ENCODE assay signal across 8 cellular contexts in the genomic region with DNA sequence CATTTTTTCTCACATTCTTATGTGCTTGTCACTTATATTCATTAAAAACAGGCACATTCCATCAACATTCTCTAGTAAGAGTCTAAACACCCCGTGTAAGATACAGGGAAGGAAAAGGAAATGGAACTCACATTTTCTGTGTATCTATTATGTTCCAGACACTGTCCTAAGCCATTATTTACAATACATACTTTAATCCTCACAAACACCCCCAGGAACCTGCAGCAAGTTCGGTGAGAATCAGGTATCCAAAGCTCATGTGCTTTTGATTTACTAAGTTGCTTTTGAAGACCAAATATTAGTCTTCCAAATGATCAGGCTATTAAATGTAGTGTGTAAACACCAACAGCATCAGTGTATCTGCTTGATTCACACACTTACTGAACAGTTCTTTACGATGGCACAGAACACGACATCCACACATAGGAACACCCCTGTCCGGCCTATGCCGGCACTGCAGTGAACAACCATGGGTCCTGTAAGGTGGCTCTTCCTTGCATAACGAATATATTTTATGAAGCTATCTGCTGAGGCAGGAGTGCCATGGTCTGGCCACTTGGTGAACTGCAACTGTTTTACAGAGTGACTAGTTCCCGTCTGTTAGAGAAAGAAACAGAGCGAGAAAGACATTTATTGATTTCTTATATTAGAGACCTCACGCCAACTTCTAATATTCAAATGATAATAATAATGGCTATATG.
DNase-seq lines count a peak whose midpoint lies in the region; ATAC-seq, FAIRE-seq and TF ChIP-seq lines count a peak whose summit lies in the region.
"Not testable (repeated sequence)": the region's sequence is repeated elsewhere in the genome, so short reads cannot be mapped to it uniquely, and the experiment has no call there.

No MANE protein-coding gene starts in this region.

- not testable (repeated sequence) for H3K27ac Mint-ChIP-seq in activated CD8-positive, alpha-beta T cell treated with anti-CD3 and anti-CD28 coated beads, Interleukin-2, amount 10 ng/mL, durations not matched to agents 7 days and 5 days

- not testable (repeated sequence) for TF ChIP-seq CTCF in heart left ventricle (IDR thresholded peaks at IDR 0.05); pancreas (IDR thresholded peaks at IDR 0.05)

- H3K27me3 ChIP-seq in heart left ventricle, pancreas: not testable (repeated sequence)

- TF ChIP-seq POLR2A in heart left ventricle (IDR thresholded peaks at IDR 0.05): not testable (repeated sequence)

- not testable (repeated sequence) for H3K9me3 ChIP-seq in heart left ventricle, pancreas

- H3K27me3 Mint-ChIP-seq in activated CD8-positive, alpha-beta T cell treated with anti-CD3 and anti-CD28 coated beads, Interleukin-2, amount 10 ng/mL, durations not matched to agents 7 days and 5 days (ENCODE audit: low read depth): not testable (repeated sequence)

- not testable (repeated sequence) for H3K36me3 Mint-ChIP-seq in activated CD8-positive, alpha-beta T cell treated with anti-CD3 and anti-CD28 coated beads, Interleukin-2, amount 10 ng/mL, durations not matched to agents 7 days and 5 days (ENCODE audit: low read depth)

- H3K4me1 ChIP-seq in heart left ventricle, pancreas: not testable (repeated sequence)

- ATAC-seq in GM18498 (IDR thresholded peaks at IDR 0.05; ENCODE audit: unreplicated experiment) (peak; percentile 88), GM19328 (IDR thresholded peaks at IDR 0.05; ENCODE audit: unreplicated experiment) (peak; percentile 92), GM21717 (IDR thresholded peaks at IDR 0.05; ENCODE audit: unreplicated experiment) (peak; percentile 80), HG02943 (IDR thresholded peaks at IDR 0.05; ENCODE audit: low read depth, unreplicated experiment) (peak; percentile 76), HG03457 (IDR thresholded peaks at IDR 0.05; ENCODE audit: unreplicated experiment) (peak; percentile 85), heart left ventricle (peak; percentile 88 to 98 (median 96)), pancreas (peak; percentile 99 to 100 (median 100))
- ATAC-seq in activated CD8-positive, alpha-beta T cell treated with anti-CD3 and anti-CD28 coated beads, Interleukin-2, amount 10 ng/mL, durations not matched to agents 7 days and 5 days: peak; percentile 74

- no CpG with 5 or more reads among the region's 10 CpGs for WGBS in heart left ventricle, 4 donors
- no CpG with 5 or more reads among the region's 10 CpGs for WGBS in pancreas, 2 donors

- H3K27ac ChIP-seq in heart left ventricle, pancreas: not testable (repeated sequence)

- intact Hi-C loops in heart left ventricle (cut with DNase I); pancreas (cut with DNase I): not testable (repeated sequence)

- POLR2A ChIA-PET in activated CD8-positive, alpha-beta T cell treated with anti-CD3 and anti-CD28 coated beads, Interleukin-2, amount 10 ng/mL, durations not matched to agents 7 days and 5 days (lab: Charles Lee): not testable (repeated sequence)

- CTCF ChIA-PET in activated CD8-positive, alpha-beta T cell treated with anti-CD3 and anti-CD28 coated beads, Interleukin-2, amount 10 ng/mL, durations not matched to agents 7 days and 5 days (lab: Charles Lee): not testable (repeated sequence)

- not testable (repeated sequence) for H3K4me1 Mint-ChIP-seq in activated CD8-positive, alpha-beta T cell treated with anti-CD3 and anti-CD28 coated beads, Interleukin-2, amount 10 ng/mL, durations not matched to agents 7 days and 5 days (ENCODE audit: low read depth)

- FAIRE-seq in pancreas (lab: Jason Lieb, UNC): peak; percentile 97

- H3K4me3 ChIP-seq in heart left ventricle, pancreas: not testable (repeated sequence)

- not testable (repeated sequence) for H3K36me3 ChIP-seq in heart left ventricle, pancreas

- not testable (repeated sequence) for H3K9me3 Mint-ChIP-seq in activated CD8-positive, alpha-beta T cell treated with anti-CD3 and anti-CD28 coated beads, Interleukin-2, amount 10 ng/mL, durations not matched to agents 7 days and 5 days (ENCODE audit: insufficient read depth)

- not testable (repeated sequence) for DNase-seq in activated CD8-positive, alpha-beta T cell treated with anti-CD3 and anti-CD28 coated beads, Interleukin-2, amount 10 ng/mL, durations not matched to agents 7 days and 5 days; heart left ventricle; pancreas

- H3K4me3 Mint-ChIP-seq in activated CD8-positive, alpha-beta T cell treated with anti-CD3 and anti-CD28 coated beads, Interleukin-2, amount 10 ng/mL, durations not matched to agents 7 days and 5 days: not testable (repeated sequence)
